Comparison of ENCODE assay signal across 22 cellular contexts in the genomic region with DNA sequence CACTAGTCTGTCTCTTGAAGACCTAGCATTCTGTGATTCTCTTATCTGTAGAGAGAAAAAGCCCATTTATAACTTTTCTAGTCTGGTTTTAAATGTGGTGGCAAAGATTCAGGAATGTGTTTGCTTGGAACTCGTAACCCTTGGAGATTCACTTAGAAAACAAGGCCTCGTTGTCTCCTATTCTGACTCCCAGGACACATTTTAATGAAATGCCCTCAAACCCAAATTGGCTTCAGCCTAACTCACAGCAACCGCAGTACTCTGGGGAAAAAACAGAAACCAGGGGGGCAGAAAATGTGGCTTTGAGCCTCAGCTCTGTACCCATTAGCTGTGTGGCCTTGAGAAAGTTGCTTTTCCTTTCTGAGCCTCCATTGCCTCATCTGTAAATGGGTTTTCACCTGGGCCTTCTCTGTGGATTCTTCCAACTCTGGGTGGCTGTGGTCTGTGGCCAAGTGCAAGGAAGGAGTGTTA. TPM values are rescaled to one million over a fixed set of nuclear protein-coding genes. Genes with fewer than 3 reads are reported as not detected.
DNase-seq lines count a peak whose midpoint lies in the region; ATAC-seq and TF ChIP-seq lines count a peak whose summit lies in the region.
"Had no signal": no experiment of that assay in that cellular context is flagged by ENCODE, and none has a peak within 500 bp of the region (broad histone marks: within the 10 kb centered on the region; RNA-seq: fewer than 3 reads in every experiment).

No MANE protein-coding gene starts in this region.

- peak overlapping the region in 1 of 2 donors; percentile 73 for H3K27ac Mint-ChIP-seq in natural killer cell treated with Interleukin-12 subunit alpha and Interleukin-12 subunit beta and Interleukin-15 and Interleukin-18, amount 100 ng/mL, for 72 hours
- H3K27ac Mint-ChIP-seq: activated B cell treated with CpG ODN at 0.5 μM for 24 hours; endodermal cell; naive thymus-derived CD4-positive, alpha-beta T cell had no signal

- intact Hi-C loops in upper lobe of right lung (cut with DNase I): no loop called here
- intact Hi-C loops in ovary (cut with DNase I): loop anchor here in 1 of 4 donors (10.0 kb wide), 1 partner anchor 766 kb away; no protein-coding TSS in a partner anchor

- peak; percentile 69 for DNase-seq in AG20443 (ENCODE audit: low spot score)
- peak; percentile 78 for DNase-seq in RPMI7951 (ENCODE audit: low read depth)
- peak; percentile 12 for DNase-seq in fibroblast of villous mesenchyme (ENCODE audit: low read depth)
- DNase-seq in natural killer cell treated with Interleukin-12 subunit alpha and Interleukin-12 subunit beta and Interleukin-15 and Interleukin-18, amount 100 ng/mL, for 72 hours (ENCODE audit: low spot score): peak; percentile 76
- DNase-seq in NCI-H1105 treated with DMSO at 0.1 percent for 48 hours (lab: John Stamatoyannopoulos, UW): no peak
- no peak for DNase-seq in upper lobe of right lung
- DNase-seq in ovary: no peak
- DNase-seq: activated B cell treated with CpG ODN at 0.5 μM for 24 hours; activated naive CD4-positive, alpha-beta T cell treated with Interleukin-2 at 50 U/mL for 16 hours; DMS53; endodermal cell; glutamatergic neuron; GOT3; kidney; naive thymus-derived CD4-positive, alpha-beta T cell; NCI-H187 treated with DMSO at 0.1 percent for 48 hours; NCI-H526 treated with DMSO at 0.1 percent for 48 hours; Peyer's patch; T-helper 1 cell; transverse colon had no signal

- peaks cover 0 to 20% of the 10 kb centered on the region in 2 donors for H3K27me3 Mint-ChIP-seq in natural killer cell treated with Interleukin-12 subunit alpha and Interleukin-12 subunit beta and Interleukin-15 and Interleukin-18, amount 100 ng/mL, for 72 hours

- H3K27ac ChIP-seq in upper lobe of right lung (no peak overlapping the region), ovary (no peak overlapping the region)
- H3K27ac ChIP-seq: BLaER1, Peyer's patch, transverse colon had no signal

- H3K4me1 Mint-ChIP-seq in natural killer cell treated with Interleukin-12 subunit alpha and Interleukin-12 subunit beta and Interleukin-15 and Interleukin-18, amount 100 ng/mL, for 72 hours (ENCODE audit: low read depth in 2 of 2): peaks cover 32 to 36% of the 10 kb centered on the region in 2 donors
- H3K4me1 Mint-ChIP-seq: activated B cell treated with CpG ODN at 0.5 μM for 24 hours, endodermal cell had no signal

- TF ChIP-seq CTCF in fibroblast of villous mesenchyme (IDR thresholded peaks at IDR 0.05; ENCODE audit: insufficient read depth, low read depth, low read length) (no peak), upper lobe of right lung (IDR thresholded peaks at IDR 0.05) (no peak), ovary (IDR thresholded peaks at IDR 0.05) (no peak)

- H3K4me3 ChIP-seq in fibroblast of villous mesenchyme (ENCODE audit: low read depth, low read length) (no peak overlapping the region), upper lobe of right lung (no peak overlapping the region), ovary (no peak overlapping the region)
- H3K4me3 ChIP-seq: BLaER1, Peyer's patch, transverse colon had no signal

- H3K27me3 ChIP-seq in upper lobe of right lung (no peaks in the 10 kb centered on the region), ovary (no peaks in the 10 kb centered on the region)
- H3K27me3 ChIP-seq: BLaER1, Peyer's patch, transverse colon had no signal

- TF ChIP-seq POLR2A in ovary (IDR thresholded peaks at IDR 0.05): no peak

- H3K36me3 Mint-ChIP-seq in natural killer cell treated with Interleukin-12 subunit alpha and Interleukin-12 subunit beta and Interleukin-15 and Interleukin-18, amount 100 ng/mL, for 72 hours: no peaks in the 10 kb centered on the region

- peaks cover 3% of the 10 kb centered on the region for H3K9me3 Mint-ChIP-seq in natural killer cell treated with Interleukin-12 subunit alpha and Interleukin-12 subunit beta and Interleukin-15 and Interleukin-18, amount 100 ng/mL, for 72 hours

- H3K4me3 Mint-ChIP-seq in natural killer cell treated with Interleukin-12 subunit alpha and Interleukin-12 subunit beta and Interleukin-15 and Interleukin-18, amount 100 ng/mL, for 72 hours: peak overlapping the region; percentile 58
- H3K4me3 Mint-ChIP-seq: activated B cell treated with CpG ODN at 0.5 μM for 24 hours; endodermal cell; naive thymus-derived CD4-positive, alpha-beta T cell had no signal

- H3K4me1 ChIP-seq in upper lobe of right lung: no peaks in the 10 kb centered on the region
- H3K4me1 ChIP-seq in ovary (ENCODE audit: insufficient read depth): peaks cover 10% of the 10 kb centered on the region
- H3K4me1 ChIP-seq: BLaER1, Peyer's patch had no signal

- H3K36me3 ChIP-seq in upper lobe of right lung (no peaks in the 10 kb centered on the region), ovary (no peaks in the 10 kb centered on the region)
- H3K36me3 ChIP-seq: BLaER1, Peyer's patch, transverse colon had no signal

- 6 to 11% (median 11%) methylated on average over 3 of the region's 3 CpGs for WGBS in ovary, 3 donors

- ATAC-seq in natural killer cell treated with Interleukin-12 subunit alpha and Interleukin-12 subunit beta and Interleukin-15 and Interleukin-18, amount 100 ng/mL, for 72 hours: peak; percentile 84 to 94
- ATAC-seq in HG03432 (IDR thresholded peaks at IDR 0.05; ENCODE audit: unreplicated experiment) (no peak), upper lobe of right lung (no peak)
- ATAC-seq: naive thymus-derived CD4-positive, alpha-beta T cell had no signal

- H3K9me3 ChIP-seq in upper lobe of right lung: no peaks in the 10 kb centered on the region
- no peaks in the 10 kb centered on the region for H3K9me3 ChIP-seq in ovary
- H3K9me3 ChIP-seq: Peyer's patch had no signal

- TF ChIP-seq EP300 in ovary (IDR thresholded peaks at IDR 0.05): no peak

RNA-seq across cellular contexts. Expression of a gene that starts 36.5 kb away (rescaled TPM):
- 269 and 279 TPM in 2 replicates for total RNA-seq in RPMI7951 (2014; rRNA removed; shearing (Covaris generic))
- total RNA-seq in fibroblast of villous mesenchyme (73.8 and 79.6 TPM in 2 replicates), upper lobe of right lung (1,255 TPM), ovary (1,000 to 10,000 TPM; 1,153 to 3,255 (median 2,526) TPM)
- 1,000 to 10,000 TPM; 1,083 to 1,971 TPM for total RNA-seq in natural killer cell treated with Interleukin-12 subunit alpha and Interleukin-12 subunit beta and Interleukin-15 and Interleukin-18, amount 100 ng/mL, for 72 hours
- 1,000 to 10,000 TPM in 1 of 2 donors, 100 to 1,000 TPM in 1; 175 to 2,320 TPM for polyA plus RNA-seq in ovary

Comparison
In these comparisons a context has a peak if more than half of its experiments do, and no peak if none do; other contexts are left out.
1. DNase-seq: peak in AG20443 (single experiment), RPMI7951 (single experiment), fibroblast of villous mesenchyme (single experiment) and natural killer cell treated with Interleukin-12 subunit alpha and Interleukin-12 subunit beta and Interleukin-15 and Interleukin-18, amount 100 ng/mL, for 72 hours (single experiment); none in NCI-H1105 treated with DMSO at 0.1 percent for 48 hours (single experiment), upper lobe of right lung (single experiment) and ovary (0 of 5).
2. ATAC-seq: peak in natural killer cell treated with Interleukin-12 subunit alpha and Interleukin-12 subunit beta and Interleukin-15 and Interleukin-18, amount 100 ng/mL, for 72 hours (2 of 2); none in HG03432 (single experiment) and upper lobe of right lung (single experiment).